Comparison of ENCODE assay signal across 24 cellular contexts in genomic region chr2:166917433-166917832, GRCh38. TPM values are rescaled to one million over a fixed set of nuclear protein-coding genes. Genes with fewer than 3 reads are reported as not detected.
A peak's percentile ranks its signal among the peaks of the same experiment; 100 is the strongest.
DNase-seq lines count a peak whose midpoint lies in the region; TF ChIP-seq lines count a peak whose summit lies in the region.
"Had no signal": no experiment of that assay in that cellular context is flagged by ENCODE, and none has a peak within 500 bp of the region (broad histone marks: within the 10 kb centered on the region; RNA-seq: fewer than 3 reads in every experiment).

No MANE protein-coding gene starts in this region.

- H3K14ac ChIP-seq in trophoblast cell (ENCODE audit: low read length): no peak overlapping the region

- H3K4me1 ChIP-seq in adipocyte (ENCODE audit: control insufficient read depth, insufficient read depth, low read length) (no peaks in the 10 kb centered on the region), trophoblast cell (ENCODE audit: control insufficient read depth in 1 of 2, insufficient read depth in 2 of 2, low read length in 2 of 2) (no peaks in the 10 kb centered on the region)
- H3K4me1 ChIP-seq: BE2C, Caco-2 had no signal

- H4K12ac ChIP-seq in trophoblast cell (ENCODE audit: low read depth, low read length): no peak overlapping the region

- WGBS in trophoblast cell (ENCODE audit: extremely low coverage, insufficient coverage, insufficient read length): no CpG with 5 or more reads among the region's 1 CpG

- no peak overlapping the region for H2BK120ac ChIP-seq in trophoblast cell (ENCODE audit: insufficient read depth, low read length, poor library complexity)

- no peak overlapping the region for H2BK5ac ChIP-seq in trophoblast cell (ENCODE audit: low read depth, low read length, poor library complexity)

- H3K9me3 Mint-ChIP-seq in osteocyte (ENCODE audit: unreplicated experiment): peaks cover 9% of the 10 kb centered on the region

- H3K79me2 ChIP-seq in trophoblast cell (ENCODE audit: control insufficient read depth, insufficient read depth, low read length, poor library complexity): no peaks in the 10 kb centered on the region

- no peaks in the 10 kb centered on the region for H3K36me3 Mint-ChIP-seq in osteocyte (ENCODE audit: unreplicated experiment)
- H3K36me3 Mint-ChIP-seq: CD4-positive, CD25-positive, alpha-beta regulatory T cell had no signal

- H3K27me3 ChIP-seq in adipocyte (replicated peaks; ENCODE audit: control insufficient read depth, insufficient read depth, low read length) (no peaks in the 10 kb centered on the region), trophoblast cell (ENCODE audit: insufficient read depth, low read length) (no peaks in the 10 kb centered on the region)
- H3K27me3 ChIP-seq: BE2C had no signal

- H3K4me3 ChIP-seq in adipocyte (ENCODE audit: low read length): no peak overlapping the region
- no peak overlapping the region for H3K4me3 ChIP-seq in trophoblast cell (ENCODE audit: low read depth, low read length)
- H3K4me3 ChIP-seq: PC-9 had no signal

- H3K27ac ChIP-seq in trophoblast cell (ENCODE audit: low read depth, low read length): no peak overlapping the region
- H3K27ac ChIP-seq: KMS-11, PC-9, RWPE1 had no signal

- DNase-seq in EH (ENCODE audit: low read depth) (peak; percentile 1), adipocyte (ENCODE audit: low read depth) (peak; percentile 32), fibroblast of peridontal ligament (ENCODE audit: extremely low read depth) (peak; percentile 5), osteocyte (ENCODE audit: extremely low spot score, unreplicated experiment) (no peak), iPS-NIHi11 (ENCODE audit: low spot score) (no peak), AG20443 (ENCODE audit: low spot score) (no peak), 8988T (no peak), trophoblast cell (no peak)
- DNase-seq: BE2C; Caco-2; CD4-positive, CD25-positive, alpha-beta regulatory T cell; DMS153; GF-D8; NCI-H1417 treated with DMSO at 0.1 percent for 48 hours; NCI-H187 treated with DMSO at 0.1 percent for 48 hours; NCI-H2227 treated with DMSO at 0.1 percent for 48 hours; NCI-H510A treated with DMSO at 0.1 percent for 48 hours; NCI-H82; PC-9; SIG-M5 had no signal

- no peak overlapping the region for H3K4me3 Mint-ChIP-seq in osteocyte (ENCODE audit: unreplicated experiment)
- H3K4me3 Mint-ChIP-seq: CD4-positive, CD25-positive, alpha-beta regulatory T cell had no signal

- H3K9me3 ChIP-seq in adipocyte (ENCODE audit: control insufficient read depth, low read length) (no peaks in the 10 kb centered on the region), trophoblast cell (ENCODE audit: insufficient read depth, low read depth, low read length) (no peaks in the 10 kb centered on the region)
- H3K9me3 ChIP-seq: BE2C, Caco-2 had no signal

- H3K4me2 ChIP-seq in trophoblast cell (ENCODE audit: low read length): no peak overlapping the region
- H3K4me2 ChIP-seq: KMS-11, PC-9 had no signal

- H4K91ac ChIP-seq in trophoblast cell (ENCODE audit: low read depth, low read length): no peak overlapping the region

- H3K79me1 ChIP-seq in trophoblast cell (ENCODE audit: low read length): no peaks in the 10 kb centered on the region

- H2AFZ ChIP-seq in trophoblast cell (ENCODE audit: insufficient read depth, low read length, poor library complexity): no peak overlapping the region
- H2AFZ ChIP-seq: PC-9 had no signal

- TF ChIP-seq CTCF in osteocyte (IDR thresholded peaks at IDR 0.05): no peak

- no peak overlapping the region for H3K23ac ChIP-seq in trophoblast cell (ENCODE audit: low read length)

- no peak overlapping the region for H2BK12ac ChIP-seq in trophoblast cell (ENCODE audit: low read length)

- H3K9ac ChIP-seq in adipocyte (ENCODE audit: low read length) (no peak overlapping the region), trophoblast cell (ENCODE audit: low read length) (no peak overlapping the region)
- H3K9ac ChIP-seq: KMS-11 had no signal

- H4K8ac ChIP-seq in trophoblast cell (ENCODE audit: low read depth, low read length): no peak overlapping the region

- H3K27me3 Mint-ChIP-seq in osteocyte (ENCODE audit: unreplicated experiment): peaks cover 2% of the 10 kb centered on the region
- H3K27me3 Mint-ChIP-seq: CD4-positive, CD25-positive, alpha-beta regulatory T cell had no signal

- no peak overlapping the region for H2AK5ac ChIP-seq in trophoblast cell (ENCODE audit: low read length)

- peak overlapping the region; percentile 39 for H3K27ac Mint-ChIP-seq in osteocyte (ENCODE audit: unreplicated experiment)
- H3K27ac Mint-ChIP-seq: CD4-positive, CD25-positive, alpha-beta regulatory T cell had no signal

- no peak overlapping the region for H3K18ac ChIP-seq in trophoblast cell (ENCODE audit: low read length)

- H3K36me3 ChIP-seq in adipocyte (ENCODE audit: control insufficient read depth, insufficient read depth, low read length, severe bottlenecking): no peaks in the 10 kb centered on the region
- no peaks in the 10 kb centered on the region for H3K36me3 ChIP-seq in trophoblast cell (ENCODE audit: control insufficient read depth in 1 of 2, insufficient read depth in 2 of 2, low read length in 2 of 2)
- H3K36me3 ChIP-seq: BE2C had no signal

- no peak overlapping the region for H3K4ac ChIP-seq in trophoblast cell (ENCODE audit: low read depth, low read length)

- H3K4me1 Mint-ChIP-seq in osteocyte (ENCODE audit: unreplicated experiment): peaks cover 19% of the 10 kb centered on the region
- H3K4me1 Mint-ChIP-seq: CD4-positive, CD25-positive, alpha-beta regulatory T cell had no signal

RNA-seq across cellular contexts. Expression of gene XIRP2, which starts 29.2 kb away (rescaled TPM):
- total RNA-seq in osteocyte: 0.08 TPM in 1 of 2 replicates, not detected in the other
- polyA plus RNA-seq in trophoblast cell (2013): 0.05 and 0.06 TPM in 2 replicates
- total RNA-seq: Caco-2, Daoy, PC-9 had no signal
- polyA plus RNA-seq: CD4-positive, CD25-positive, alpha-beta regulatory T cell; H1 had no signal

Comparison
In these comparisons a context has a peak if more than half of its experiments do, and no peak if none do; other contexts are left out.
1. DNase-seq: peak in EH (single experiment), adipocyte (single experiment) and fibroblast of peridontal ligament (single experiment); none in osteocyte (single experiment), iPS-NIHi11 (single experiment), AG20443 (single experiment), 8988T (single experiment) and trophoblast cell (0 of 2).